In the genomic region with DNA sequence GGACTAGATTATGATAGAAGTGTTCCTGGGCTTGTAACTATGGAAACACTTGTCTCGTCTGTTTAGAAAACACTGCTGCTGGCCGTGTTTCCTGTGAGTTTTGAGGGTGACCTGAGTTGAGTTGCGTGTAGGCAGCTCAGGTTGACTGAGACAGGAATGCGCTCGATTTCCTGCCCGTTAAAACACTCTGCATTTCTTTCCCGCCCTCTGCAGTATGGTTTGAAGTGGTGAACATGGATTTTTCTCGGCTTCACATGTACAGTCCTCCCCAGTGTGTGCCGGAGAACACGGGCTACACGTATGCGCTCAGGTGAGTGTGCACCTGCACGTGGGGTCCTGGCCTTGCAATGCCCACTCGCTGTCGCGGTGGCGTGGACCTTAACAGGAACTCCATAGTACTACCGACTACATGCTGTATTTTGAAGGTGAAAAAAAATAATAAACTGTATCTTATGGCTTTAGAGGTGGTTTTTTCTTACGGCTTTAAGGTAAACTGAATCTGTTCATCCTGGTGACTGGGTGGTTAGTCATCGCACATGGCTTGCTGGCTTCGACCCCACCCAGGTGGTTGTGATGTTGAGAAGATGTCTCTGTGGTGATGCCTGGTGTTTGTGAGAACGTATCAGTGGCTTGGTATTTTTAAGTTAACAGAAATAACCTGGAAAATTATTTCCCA, we compare ENCODE assay signal across 1 cellular context.
TF ChIP-seq lines count a peak whose summit lies in the region.

Gene SUN1 (plus strand): TSS at position 185 of the 676 bp plus-strand sequence. CDS start 49 bp downstream, at position 234.

TF ChIP-seq in SK-N-SH, 30 proteins besides CTCF, POLR2A, EP300 and RAD21 (continued from another document):
- TF ChIP-seq TEAD4 (IDR thresholded peaks at IDR 0.05; ENCODE audit: borderline replicate concordance, insufficient read depth) (no peak), SMC3 (IDR thresholded peaks at IDR 0.05; ENCODE audit: low read depth, low read length) (no peak), MEF2A (IDR thresholded peaks at IDR 0.05; ENCODE audit: borderline replicate concordance, low read depth) (no peak; the same call in 1 of the 2 replicates)
